Comparison of ENCODE assay signal across 12 cellular contexts in the genomic region with DNA sequence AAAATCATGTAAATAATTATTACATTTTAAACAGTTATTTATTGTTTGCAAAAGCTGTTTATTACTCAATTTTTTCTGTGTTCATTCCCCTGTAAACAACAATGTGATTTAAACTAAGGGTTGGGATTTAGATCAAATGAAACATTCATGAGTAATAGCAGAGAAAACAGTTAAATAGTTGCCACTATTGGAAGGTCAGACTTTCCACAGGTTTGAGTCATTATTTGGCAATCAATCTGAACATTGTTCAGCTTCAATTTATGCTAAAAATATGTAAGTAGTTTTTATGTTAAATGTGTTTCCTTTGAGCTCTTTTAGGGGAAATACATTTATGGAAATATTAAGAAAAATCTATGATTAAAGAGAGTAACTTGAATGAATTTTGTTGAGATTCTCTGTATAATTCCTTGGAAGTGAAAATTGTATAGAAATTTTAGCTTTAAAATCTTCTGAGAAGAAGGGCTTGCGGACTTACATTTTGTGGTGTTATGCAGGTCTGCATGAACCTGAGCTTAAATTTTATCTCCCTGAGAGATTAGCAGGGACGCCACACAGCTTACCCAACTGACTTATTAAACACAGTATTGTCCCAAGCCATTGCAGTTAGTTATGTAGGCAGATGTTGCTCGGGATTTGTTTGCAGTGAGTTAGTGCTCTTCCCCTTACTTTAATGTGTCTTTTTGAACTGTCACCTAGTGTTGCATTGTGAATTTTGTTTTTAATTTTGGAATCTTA.
DNase-seq lines count a peak whose midpoint lies in the region; ATAC-seq and TF ChIP-seq lines count a peak whose summit lies in the region.
"Had no signal": no experiment of that assay in that cellular context is flagged by ENCODE, and none has a peak within 500 bp of the region (broad histone marks: within the 10 kb centered on the region; RNA-seq: fewer than 3 reads in every experiment).

No MANE protein-coding gene starts in this region.

- H3K27ac Mint-ChIP-seq in T-helper 17 cell = peak overlapping the region; percentile 80
- H3K27ac Mint-ChIP-seq: activated CD4-positive, alpha-beta T cell treated with anti-CD3 and anti-CD28 coated beads, Interleukin-2, amount 10 ng/mL, durations not matched to agents 24 days and 14 days had no signal

- in situ Hi-C loops in transverse colon (cut with MboI; ENCODE audit: low pct_ligation_motif_present in 1 of 4, low pct_unique_long_range_greater_than_20kb in 1 of 4, low sequenced_read_pairs in 3 of 4) = loop anchor here (10.0 to 25.0 kb wide), 6 partner anchors 141 to 668 kb away; a partner anchor contains a TSS

- H3K4me1 Mint-ChIP-seq in T-helper 17 cell = peaks cover 30% of the 10 kb centered on the region

- H3K4me3 ChIP-seq in heart right ventricle (no peak overlapping the region), fibroblast of villous mesenchyme (ENCODE audit: low read depth, low read length) (no peak overlapping the region), transverse colon (no peak overlapping the region), H7 (ENCODE audit: insufficient read depth, low read depth, low read length) (no peak overlapping the region)
- H3K4me3 ChIP-seq: SJCRH30 had no signal

- ATAC-seq in left ventricle myocardium superior (peak; percentile 25), heart right ventricle (no peak), T-helper 17 cell (no peak)

- peak overlapping the region in 2 of 10 donors; percentile 12 to 55 for H3K27ac ChIP-seq in heart right ventricle
- peak overlapping the region in 3 of 4 donors; percentile 6 to 39 (median 13) for H3K27ac ChIP-seq in transverse colon
- H3K27ac ChIP-seq: SJCRH30 had no signal

- no peaks in the 10 kb centered on the region for H3K27me3 Mint-ChIP-seq in T-helper 17 cell
- H3K27me3 Mint-ChIP-seq: activated CD4-positive, alpha-beta T cell treated with anti-CD3 and anti-CD28 coated beads, Interleukin-2, amount 10 ng/mL, durations not matched to agents 24 days and 14 days; activated naive CD8-positive, alpha-beta T cell treated with anti-CD3 and anti-CD28 coated beads, Interleukin-2, amount 10 ng/mL, durations not matched to agents 7 days and 5 days had no signal

- intact Hi-C loops in left ventricle myocardium superior (cut with micrococcal nuclease) (no loop called here), heart right ventricle (cut with DNase I) (loop anchor here in 7 of 10 donors (5.0 to 10.0 kb wide), 8 partner anchors 141 to 671 kb away; a partner anchor contains a TSS), transverse colon (cut with DNase I; ENCODE audit: low total_unique reads) (no loop called here)

- TF ChIP-seq EP300 in transverse colon (IDR thresholded peaks at IDR 0.05; ENCODE audit: low read depth) = no peak

- no peak for DNase-seq in left ventricle myocardium superior
- no peak for DNase-seq in heart right ventricle
- DNase-seq in T-helper 17 cell = no peak
- peak; percentile 40 for DNase-seq in fibroblast of villous mesenchyme (ENCODE audit: low read depth)
- no peak for DNase-seq in transverse colon
- DNase-seq in H7 = no peak
- DNase-seq in GM10248 (ENCODE audit: extremely low spot score) = no peak
- no peak for DNase-seq in HuH-7 (ENCODE audit: low spot score)
- DNase-seq: activated CD4-positive, alpha-beta T cell treated with anti-CD3 and anti-CD28 coated beads, Interleukin-2, amount 10 ng/mL, durations not matched to agents 24 days and 14 days; activated naive CD8-positive, alpha-beta T cell treated with anti-CD3 and anti-CD28 coated beads, Interleukin-2, amount 10 ng/mL, durations not matched to agents 7 days and 5 days; SJCRH30; stimulated activated CD8-positive, alpha-beta memory T cell treated with anti-CD3 and anti-CD28 coated beads, Interleukin-4, amount 100 ng/mL, for 48 hours had no signal

- no peaks in the 10 kb centered on the region for H3K9me3 ChIP-seq in heart right ventricle
- no peaks in the 10 kb centered on the region for H3K9me3 ChIP-seq in T-helper 17 cell (ENCODE audit: control insufficient read depth, low read length, poor library complexity, severe bottlenecking)
- no peaks in the 10 kb centered on the region for H3K9me3 ChIP-seq in transverse colon
- H3K9me3 ChIP-seq: SJCRH30 had no signal

- no peak for TF ChIP-seq POLR2A in transverse colon (IDR thresholded peaks at IDR 0.05)

- TF ChIP-seq CTCF in heart right ventricle (IDR thresholded peaks at IDR 0.05) = no peak
- TF ChIP-seq CTCF in fibroblast of villous mesenchyme (IDR thresholded peaks at IDR 0.05; ENCODE audit: insufficient read depth, low read depth, low read length) = no peak
- TF ChIP-seq CTCF in transverse colon (IDR thresholded peaks at IDR 0.05) = no peak
- no peak for TF ChIP-seq CTCF in GM10248 (IDR thresholded peaks at IDR 0.05; ENCODE audit: control extremely low read depth, extremely low read depth, low read depth, missing control alignments)

- CTCF ChIA-PET in GM10248 (lab: Yijun Ruan, JAX) = interaction anchor here (1.4 to 4.0 kb wide), 4 partner anchors 12 to 1018 kb away, joined by 3 to 17 read pairs (median 4); no protein-coding TSS in a partner anchor

- no peak overlapping the region for H3K4me3 Mint-ChIP-seq in T-helper 17 cell
- H3K4me3 Mint-ChIP-seq: activated CD4-positive, alpha-beta T cell treated with anti-CD3 and anti-CD28 coated beads, Interleukin-2, amount 10 ng/mL, durations not matched to agents 24 days and 14 days; activated naive CD8-positive, alpha-beta T cell treated with anti-CD3 and anti-CD28 coated beads, Interleukin-2, amount 10 ng/mL, durations not matched to agents 7 days and 5 days had no signal

- H3K36me3 ChIP-seq in heart right ventricle = peaks cover 0 to 43% (median 4%) of the 10 kb centered on the region in 9 donors
- no peaks in the 10 kb centered on the region for H3K36me3 ChIP-seq in transverse colon
- H3K36me3 ChIP-seq in H7 (replicated peaks; ENCODE audit: control insufficient read depth, insufficient read depth, low read length) = no peaks in the 10 kb centered on the region

- no peaks in the 10 kb centered on the region for H3K36me3 Mint-ChIP-seq in T-helper 17 cell (ENCODE audit: low read depth)

- H3K27me3 ChIP-seq in heart right ventricle (no peaks in the 10 kb centered on the region), transverse colon (no peaks in the 10 kb centered on the region), H7 (ENCODE audit: control insufficient read depth, insufficient read depth, low read length) (no peaks in the 10 kb centered on the region)
- H3K27me3 ChIP-seq: SJCRH30 had no signal

- POLR2A ChIA-PET in GM10248 (lab: Yijun Ruan, JAX) = no interaction called here

- 80 to 81% methylated on average over 3 of the region's 3 CpGs for WGBS in heart right ventricle, 2 donors
- WGBS in transverse colon (ENCODE audit: low coverage in 1 of 2), 2 donors = 38 to 78% methylated on average over 3 of the region's 3 CpGs

- H3K4me1 ChIP-seq in heart right ventricle (peaks cover 0 to 29% (median 8%) of the 10 kb centered on the region in 9 donors), transverse colon (peaks cover 0 to 50% (median 8%) of the 10 kb centered on the region in 4 donors)
- H3K4me1 ChIP-seq: SJCRH30 had no signal

Comparison
In these comparisons a context has a peak if more than half of its experiments do, and no peak if none do; other contexts are left out.
1. intact Hi-C loops: an anchor here in heart right ventricle (5.0 to 10.0 kb wide); none called in left ventricle myocardium superior and transverse colon.